18 cellular contexts compared by ENCODE assay signal in the genomic region with DNA sequence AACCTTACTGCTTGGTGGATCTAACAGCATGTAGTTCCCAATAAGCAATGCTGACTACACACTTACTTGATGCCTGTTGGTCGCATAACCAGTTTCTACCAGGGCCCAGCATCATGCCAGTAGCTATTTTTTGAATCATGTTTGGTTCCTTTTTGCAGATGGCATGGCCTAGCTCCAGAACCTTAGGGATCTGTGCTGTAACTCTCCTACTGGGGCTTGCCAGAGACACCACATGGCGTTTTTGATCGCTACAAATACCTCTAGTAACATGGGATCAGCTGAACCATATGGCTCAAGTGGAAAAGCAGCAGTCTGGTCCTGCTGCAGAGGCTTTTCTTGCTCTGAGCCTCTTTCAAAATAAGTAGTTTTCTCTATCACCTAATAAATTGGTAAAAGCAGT.
"Had no signal": no experiment of that assay in that cellular context is flagged by ENCODE, and none has a peak within 500 bp of the region (broad histone marks: within the 10 kb centered on the region; RNA-seq: fewer than 3 reads in every experiment).

No MANE protein-coding gene starts in this region.

- DNase-seq: effector CD4-positive, alpha-beta T cell; foreskin fibroblast; gastrocnemius medialis; head of caudate nucleus; left cardiac atrium; left lung; mesenchymal stem cell; mucosa of descending colon; naive B cell; psoas muscle; right cardiac atrium; sigmoid colon; stimulated activated CD4-positive, alpha-beta T cell treated with anti-CD3 and anti-CD28 coated beads, Interleukin-2, amount 100 ng/mL, for 24 hours; stimulated activated CD4-positive, alpha-beta T cell treated with anti-CD3 and anti-CD28 coated beads, Interleukin-4, amount 100 ng/mL, for 4 hours; stimulated activated naive CD8-positive, alpha-beta T cell treated with anti-CD3 and anti-CD28 coated beads, Interleukin-15, Interleukin-2, amounts not matched to agents 100 U/mL and 50 U/mL, for 24 hours; upper lobe of left lung had no signal

- ATAC-seq: esophagus mucosa; gastrocnemius medialis; left cardiac atrium; left lung; mucosa of descending colon; psoas muscle; right cardiac atrium; stimulated activated memory B cell treated with anti-CD40 and anti-IgM and Interleukin-4, amounts not matched to agents 10 μg/mL and 1 μg/mL and 100 μg/mL, for 72 hours; stimulated activated naive CD8-positive, alpha-beta T cell treated with anti-CD3 and anti-CD28 coated beads, Interleukin-15, Interleukin-2, amounts not matched to agents 100 U/mL and 50 U/mL, for 24 hours had no signal
